Comparison of ENCODE assay signal across 39 cellular contexts in the genomic region with DNA sequence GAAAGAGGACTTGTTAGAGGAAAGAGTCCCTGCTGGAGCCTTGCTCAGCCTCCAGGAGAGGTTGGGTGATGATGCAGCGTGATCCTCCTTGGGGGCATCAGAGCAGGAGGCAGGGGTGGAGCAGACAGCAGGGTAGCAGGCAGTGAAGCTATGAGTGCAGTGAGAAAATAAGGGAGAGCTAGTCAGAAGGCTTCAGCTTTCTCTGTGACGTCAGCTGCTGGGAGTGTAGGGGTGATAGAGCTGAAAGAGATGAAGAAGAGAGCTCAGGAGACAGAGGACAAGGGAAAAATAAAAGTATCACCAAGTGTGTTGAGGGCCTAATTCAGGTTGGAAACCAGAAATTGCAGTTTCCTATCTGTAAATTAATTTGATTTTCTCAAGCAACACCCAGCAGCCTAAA. TPM values are rescaled to one million over a fixed set of nuclear protein-coding genes. Genes with fewer than 3 reads are reported as not detected.
"Had no signal": no experiment of that assay in that cellular context is flagged by ENCODE, and none has a peak within 500 bp of the region (broad histone marks: within the 10 kb centered on the region; RNA-seq: fewer than 3 reads in every experiment).

No MANE protein-coding gene starts in this region.

- H3K9ac ChIP-seq: SK-N-SH had no signal

- DNase-seq: activated CD4-positive, alpha-beta T cell treated with anti-CD3 and anti-CD28 coated beads for 1 hour; activated CD4-positive, alpha-beta T cell treated with anti-CD3 and anti-CD28 coated beads for 48 hours; activated CD4-positive, CD25-positive, alpha-beta regulatory T cell; activated CD8-positive, alpha-beta T cell treated with anti-CD3 and anti-CD28 coated beads for 36 hours; activated effector memory CD4-positive, alpha-beta T cell treated with anti-CD3 and anti-CD28 coated beads, Interleukin-2, amount 50 U/mL, for 16 hours; activated naive CD4-positive, alpha-beta T cell; activated naive CD4-positive, alpha-beta T cell treated with anti-CD3 and anti-CD28 coated beads, Interleukin-2, amount 50 U/mL, for 16 hours; activated naive CD8-positive, alpha-beta T cell treated with anti-CD3 and anti-CD28 coated beads for 36 hours; activated T-cell treated with anti-CD3 and anti-CD28 coated beads, Interleukin-2, amount 50 U/mL, for 1 hour; activated T-cell treated with anti-CD3 and anti-CD28 coated beads, Interleukin-2, amount 50 U/mL, for 72 hours; amniotic stem cell; aorta; brain microvascular endothelial cell; central memory CD4-positive, alpha-beta T cell; Kasumi-1; KG1; MG63; NCI-H1048; NCI-H1105 treated with DMSO at 0.1 percent for 48 hours; NCI-H146; NCI-H187; NCI-H2029 treated with DMSO at 0.1 percent for 48 hours; NCI-H2171 treated with DMSO at 0.1 percent for 48 hours; NCI-H2227 treated with DMSO at 0.1 percent for 48 hours; NCI-H446; NCI-H510A treated with DMSO at 0.1 percent for 48 hours; NK-92 treated with Interleukin-12 subunit alpha and Interleukin-12 subunit beta, amount 100 ng/mL, for 24 hours; PC-3; Peyer's patch; RPMI8226; SHP77 treated with DMSO at 0.1 percent for 48 hours; SK-N-SH; T-cell; T-helper 17 cell; WERI-Rb-1 had no signal

- H3K4me3 ChIP-seq: MG63, Peyer's patch, SJSA1 had no signal

- H3K27ac ChIP-seq: brain microvascular endothelial cell, Peyer's patch, SJSA1, WERI-Rb-1 had no signal

- H3K36me3 ChIP-seq: brain microvascular endothelial cell, MG63, Peyer's patch, SJSA1, WERI-Rb-1 had no signal

- H3K4me1 ChIP-seq: Peyer's patch, SJSA1 had no signal

- H3K27me3 ChIP-seq: brain microvascular endothelial cell, MG63, Peyer's patch, SJSA1 had no signal

- H3K4me2 ChIP-seq: SK-N-SH had no signal

- ATAC-seq: activated CD8-positive, alpha-beta T cell treated with anti-CD3 and anti-CD28 coated beads for 36 hours; activated T-cell treated with anti-CD3 and anti-CD28 coated beads, Interleukin-2, amount 50 U/mL, for 72 hours; activated T-helper 17 cell treated with anti-CD3 and anti-CD28 coated beads, Interleukin-2, amount 50 U/mL, for 72 hours; PC-3; T-cell; T-helper 17 cell had no signal

- H3K9me3 ChIP-seq: MG63, Peyer's patch, SJSA1, SK-N-SH had no signal

RNA-seq across cellular contexts. Expression of gene ADAM30, which starts 2.2 kb away (rescaled TPM):
- total RNA-seq: activated CD8-positive, alpha-beta memory T cell treated with anti-CD3 and anti-CD28 coated beads for 36 hours; activated CD8-positive, alpha-beta T cell treated with anti-CD3 and anti-CD28 coated beads for 36 hours; activated naive CD8-positive, alpha-beta T cell treated with anti-CD3 and anti-CD28 coated beads for 36 hours; activated T-cell treated with anti-CD3 and anti-CD28 coated beads, Interleukin-2, amount 50 U/mL, for 72 hours; activated T-helper 17 cell treated with anti-CD3 and anti-CD28 coated beads, Interleukin-2, amount 50 U/mL, for 72 hours; aorta; cerebellum; PC-3; Peyer's patch; SJSA1; T-cell; T-helper 17 cell had no signal
- polyA plus RNA-seq: aorta, SK-N-SH had no signal
